Comparison of ENCODE assay signal across 8 cellular contexts in genomic region chr12:110581951-110582285, GRCh38. TPM values are rescaled to one million over a fixed set of nuclear protein-coding genes. Genes with fewer than 3 reads are reported as not detected.
DNase-seq lines count a peak whose midpoint lies in the region; ATAC-seq and TF ChIP-seq lines count a peak whose summit lies in the region.

No MANE protein-coding gene starts in this region.

- H3K4me3 ChIP-seq in astrocyte of the cerebellum (ENCODE audit: low read depth, low read length), result peak overlapping the region; percentile 66
- peak overlapping the region; percentile 70 to 99 (median 72) for H3K4me3 ChIP-seq in tibial nerve

- in situ Hi-C loops in astrocyte of the cerebellum (cut with HindIII; ENCODE audit: low sequenced_read_pairs), result no loop called here

- no peaks in the 10 kb centered on the region for H3K27me3 Mint-ChIP-seq in activated naive CD4-positive, alpha-beta T cell treated with anti-CD3 and anti-CD28 coated beads, Interleukin-2, amount 50 U/mL, for 24 hours

- DNase-seq in activated naive CD4-positive, alpha-beta T cell treated with anti-CD3 and anti-CD28 coated beads, Interleukin-2, amount 50 U/mL, for 16 hours, result no peak
- DNase-seq in astrocyte of the cerebellum (ENCODE audit: low read depth) (no peak), left lobe of liver (ENCODE audit: low spot score) (no peak), tibial nerve (ENCODE audit: low spot score in 2 of 2) (no peak), NCI-H1930 (lab: John Stamatoyannopoulos, UW) (no peak), iPS-NIHi7 (ENCODE audit: extremely low spot score) (no peak)

- H3K9me3 ChIP-seq in tibial nerve, result no peaks in the 10 kb centered on the region

- peak overlapping the region; percentile 73 to 96 (median 88) for H3K27ac ChIP-seq in tibial nerve

- H3K4me3 Mint-ChIP-seq in activated naive CD4-positive, alpha-beta T cell treated with anti-CD3 and anti-CD28 coated beads, Interleukin-2, amount 50 U/mL, for 24 hours, result peak overlapping the region; percentile 93

- WGBS in tibial nerve, 2 donors, result 3 to 6% methylated on average over 9 of the region's 9 CpGs

- H3K4me1 Mint-ChIP-seq in activated naive CD4-positive, alpha-beta T cell treated with anti-CD3 and anti-CD28 coated beads, Interleukin-2, amount 50 U/mL, for 24 hours, result peaks cover 75% of the 10 kb centered on the region

- peaks cover 6 to 70% (median 35%) of the 10 kb centered on the region in 4 donors for H3K4me1 ChIP-seq in tibial nerve

- no peak for TF ChIP-seq CTCF in astrocyte of the cerebellum (IDR thresholded peaks at IDR 0.05; ENCODE audit: low read depth, low read length, missing control alignments)
- no peak for TF ChIP-seq CTCF in tibial nerve (IDR thresholded peaks at IDR 0.05)

- H3K27ac Mint-ChIP-seq in activated naive CD4-positive, alpha-beta T cell treated with anti-CD3 and anti-CD28 coated beads, Interleukin-2, amount 50 U/mL, for 24 hours, result peak overlapping the region; percentile 92

- H3K9me3 Mint-ChIP-seq in activated naive CD4-positive, alpha-beta T cell treated with anti-CD3 and anti-CD28 coated beads, Interleukin-2, amount 50 U/mL, for 24 hours, result no peaks in the 10 kb centered on the region

- no peak for TF ChIP-seq EP300 in tibial nerve (IDR thresholded peaks at IDR 0.05)

- ATAC-seq in left lobe of liver (peak; percentile 8), HG03432 (IDR thresholded peaks at IDR 0.05; ENCODE audit: unreplicated experiment) (no peak)

- no peak for TF ChIP-seq POLR2A in tibial nerve (IDR thresholded peaks at IDR 0.05)

- H3K36me3 ChIP-seq in tibial nerve, result no peaks in the 10 kb centered on the region

- H3K27me3 ChIP-seq in tibial nerve, result no peaks in the 10 kb centered on the region

- H3K36me3 Mint-ChIP-seq in activated naive CD4-positive, alpha-beta T cell treated with anti-CD3 and anti-CD28 coated beads, Interleukin-2, amount 50 U/mL, for 24 hours, result peaks cover 11% of the 10 kb centered on the region

RNA-seq across cellular contexts. Expression of gene PPTC7, which starts 1.2 kb away (rescaled TPM):
- total RNA-seq in left lobe of liver, result 12.7 TPM
- 10 to 100 TPM; 21.6 to 23.6 (median 23.1) TPM for total RNA-seq in tibial nerve

RNA-seq across cellular contexts. Expression of gene TCTN1, which starts 32.0 kb away (rescaled TPM):
- 14.8 TPM for total RNA-seq in left lobe of liver
- total RNA-seq in tibial nerve, result 10 to 100 TPM; 45.0 to 71.2 (median 64.5) TPM
